Comparison of ENCODE assay signal across 8 cellular contexts in the genomic region with DNA sequence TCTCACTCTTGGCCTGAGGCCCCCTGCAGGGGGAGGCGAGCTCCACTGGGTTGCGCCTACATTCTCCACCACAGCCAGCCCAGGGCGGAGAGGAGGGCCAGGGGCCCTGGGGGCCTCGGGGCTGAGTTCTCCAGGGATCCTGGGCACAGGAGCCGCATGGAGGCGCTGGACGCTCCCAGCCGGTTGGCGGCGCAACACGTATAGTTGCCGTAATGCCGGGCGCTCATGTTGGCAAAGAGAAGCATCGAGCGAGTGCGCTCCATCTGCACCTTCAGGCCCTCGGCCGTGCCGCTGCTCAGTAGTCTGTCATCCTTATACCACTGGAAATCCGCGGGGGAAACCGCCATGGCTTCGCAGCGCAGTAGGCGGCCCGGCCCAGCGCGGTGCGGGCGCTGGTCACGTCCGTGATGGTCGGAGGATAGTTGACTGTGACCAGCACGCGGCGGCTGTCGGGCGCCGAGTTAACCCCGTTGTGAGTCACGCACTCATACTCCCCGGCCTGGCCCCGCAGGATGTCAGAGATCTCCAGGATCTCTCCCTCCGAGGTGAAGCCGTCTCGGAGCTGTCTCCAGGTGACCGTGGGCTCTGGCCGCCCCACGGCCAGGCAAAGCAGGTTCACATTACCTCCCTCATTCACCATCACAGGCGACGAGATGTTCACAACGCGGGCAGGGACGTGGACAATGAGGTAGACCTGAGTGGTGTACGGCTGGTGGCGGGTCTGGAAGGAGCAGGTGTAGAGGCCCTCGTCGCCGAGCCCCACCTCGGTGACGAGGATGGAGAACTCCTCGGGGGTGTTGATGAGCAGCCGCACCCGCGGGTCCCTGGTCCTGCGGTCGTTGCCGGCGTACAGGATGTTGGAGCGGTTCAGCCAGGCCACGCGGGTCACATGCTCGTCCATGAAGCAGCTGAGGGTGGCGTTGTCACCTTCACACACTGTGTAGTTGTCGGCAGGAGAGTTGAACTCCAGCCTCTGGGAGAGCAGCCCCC. TPM values are rescaled to one million over a fixed set of nuclear protein-coding genes. Genes with fewer than 3 reads are reported as not detected.
DNase-seq lines count a peak whose midpoint lies in the region; ATAC-seq and TF ChIP-seq lines count a peak whose summit lies in the region.
"Not testable (repeated sequence)": the region's sequence is repeated elsewhere in the genome, so short reads cannot be mapped to it uniquely, and the experiment has no call there.

No MANE protein-coding gene starts in this region.

- H3K18ac ChIP-seq in mesendoderm (ENCODE audit: low read length), result not testable (repeated sequence)

- H3K79me2 ChIP-seq in mesendoderm (ENCODE audit: control insufficient read depth, insufficient read depth, low read length), result not testable (repeated sequence)

- H3K4me3 Mint-ChIP-seq in activated CD8-positive, alpha-beta T cell treated with anti-CD3 and anti-CD28 coated beads for 36 hours, result peak overlapping the region; percentile 75

- CTCF ChIA-PET in activated CD8-positive, alpha-beta T cell treated with anti-CD3 and anti-CD28 coated beads for 36 hours (lab: Charles Lee), result not testable (repeated sequence)

- H3K23ac ChIP-seq in mesendoderm (ENCODE audit: low read length), result not testable (repeated sequence)

- H3K56ac ChIP-seq in mesendoderm (ENCODE audit: low read length), result not testable (repeated sequence)

- not testable (repeated sequence) for H3K9me3 ChIP-seq in transverse colon

- H3K4ac ChIP-seq in mesendoderm (ENCODE audit: low read depth, low read length), result not testable (repeated sequence)

- not testable (repeated sequence) for H3K4me1 Mint-ChIP-seq in activated CD8-positive, alpha-beta T cell treated with anti-CD3 and anti-CD28 coated beads for 36 hours (ENCODE audit: low read depth)

- DNase-seq in G401 (ENCODE audit: low spot score) (peak; percentile 15), NCI-H526 treated with DMSO at 0.1 percent for 48 hours (lab: John Stamatoyannopoulos, UW) (peak; percentile 5), astrocyte of the hippocampus (ENCODE audit: low read depth, low spot score) (peak; percentile 64), foreskin fibroblast (peak; percentile 6 to 54), mesendoderm (peak; percentile 45), transverse colon (peak; percentile 16)
- DNase-seq in activated CD8-positive, alpha-beta T cell treated with anti-CD3 and anti-CD28 coated beads for 36 hours, result peak; percentile 63
- peak; percentile 9 to 20 (median 15) for DNase-seq in stimulated activated CD4-positive, alpha-beta T cell treated with anti-CD3 and anti-CD28 coated beads, Interleukin-12 subunit alpha, Interleukin-12 subunit beta, amount 100 ng/mL, for 48 hours (ENCODE audit: low read depth in 2 of 3, low spot score in 1 of 3)

- not testable (repeated sequence) for H3K79me1 ChIP-seq in mesendoderm (ENCODE audit: low read length)

- H3K4me1 ChIP-seq in mesendoderm (ENCODE audit: control insufficient read depth, low read depth, low read length); transverse colon: not testable (repeated sequence)

- no CpG with 5 or more reads among the region's 76 CpGs for WGBS in mesendoderm (ENCODE audit: extremely low coverage, insufficient coverage, low lambda C conversion rate)
- 33% methylated on average over 66 of the region's 76 CpGs; no CpG with 5 or more reads in 1 of the 2 donors for WGBS in transverse colon (ENCODE audit: low coverage in 1 of 2), 2 donors

- not testable (repeated sequence) for TF ChIP-seq POLR2A in transverse colon (IDR thresholded peaks at IDR 0.05)

- intact Hi-C loops in activated CD8-positive, alpha-beta T cell treated with anti-CD3 and anti-CD28 coated beads for 36 hours (cut with micrococcal nuclease), result loop anchor here (10.0 kb wide), 1 partner anchor 115 kb away; no protein-coding TSS in a partner anchor
- intact Hi-C loops in transverse colon (cut with DNase I; ENCODE audit: low total_unique reads), result not testable (repeated sequence)

- H3K4me3 ChIP-seq in foreskin fibroblast (ENCODE audit: low read depth in 1 of 2, low read length in 2 of 2) (peak overlapping the region in 1 of 2 donors; percentile 19), transverse colon (peak overlapping the region; percentile 10 to 41 (median 28))
- not testable (repeated sequence) for H3K4me3 ChIP-seq in mesendoderm (ENCODE audit: low read length)

- not testable (repeated sequence) for H4K5ac ChIP-seq in mesendoderm (ENCODE audit: low read length)

- H2BK120ac ChIP-seq in mesendoderm (ENCODE audit: low read depth, low read length), result not testable (repeated sequence)

- H3K27me3 Mint-ChIP-seq in activated CD8-positive, alpha-beta T cell treated with anti-CD3 and anti-CD28 coated beads for 36 hours, result peaks cover 16% of the 10 kb centered on the region

- ATAC-seq in activated CD8-positive, alpha-beta T cell treated with anti-CD3 and anti-CD28 coated beads for 36 hours, result peak; percentile 70

- H4K8ac ChIP-seq in mesendoderm (ENCODE audit: low read depth, low read length), result not testable (repeated sequence)

- H3K9ac ChIP-seq in mesendoderm (ENCODE audit: low read length), result not testable (repeated sequence)

- H3K27ac ChIP-seq in mesendoderm (ENCODE audit: low read depth, low read length); transverse colon: not testable (repeated sequence)

- not testable (repeated sequence) for H3K36me3 ChIP-seq in mesendoderm (ENCODE audit: control insufficient read depth, insufficient read depth, low read length); transverse colon

- not testable (repeated sequence) for H3K9me3 Mint-ChIP-seq in activated CD8-positive, alpha-beta T cell treated with anti-CD3 and anti-CD28 coated beads for 36 hours

- not testable (repeated sequence) for H3K4me2 ChIP-seq in mesendoderm (ENCODE audit: low read length)

- not testable (repeated sequence) for H3K27me3 ChIP-seq in mesendoderm (ENCODE audit: insufficient read depth, low read length, poor library complexity)
- peaks cover 25% of the 10 kb centered on the region for H3K27me3 ChIP-seq in transverse colon

- in situ Hi-C loops in G401 (cut with HindIII; ENCODE audit: low sequenced_read_pairs), result not testable (repeated sequence)
- in situ Hi-C loops in transverse colon (cut with MboI; ENCODE audit: low pct_ligation_motif_present in 1 of 4, low pct_unique_long_range_greater_than_20kb in 1 of 4, low sequenced_read_pairs in 3 of 4), result loop anchor here in 2 of 4 donors (25.0 kb wide), 2 partner anchors 218 to 257 kb away; a partner anchor contains a TSS

- H2AK5ac ChIP-seq in mesendoderm (ENCODE audit: low read length), result not testable (repeated sequence)

- H2BK5ac ChIP-seq in mesendoderm (ENCODE audit: low read length), result not testable (repeated sequence)

- peaks cover 10% of the 10 kb centered on the region for H3K36me3 Mint-ChIP-seq in activated CD8-positive, alpha-beta T cell treated with anti-CD3 and anti-CD28 coated beads for 36 hours (ENCODE audit: low read depth)

- POLR2A ChIA-PET in activated CD8-positive, alpha-beta T cell treated with anti-CD3 and anti-CD28 coated beads for 36 hours (lab: Charles Lee), result not testable (repeated sequence)

- TF ChIP-seq CTCF in activated CD8-positive, alpha-beta T cell treated with anti-CD3 and anti-CD28 coated beads for 36 hours (IDR thresholded peaks at IDR 0.05), result peak; percentile 41
- not testable (repeated sequence) for TF ChIP-seq CTCF in foreskin fibroblast (IDR thresholded peaks at IDR 0.05; ENCODE audit: low read depth, low read length); transverse colon (IDR thresholded peaks at IDR 0.05)

- not testable (repeated sequence) for TF ChIP-seq EP300 in transverse colon (IDR thresholded peaks at IDR 0.05; ENCODE audit: low read depth)

- peak overlapping the region; percentile 81 for H3K27ac Mint-ChIP-seq in activated CD8-positive, alpha-beta T cell treated with anti-CD3 and anti-CD28 coated beads for 36 hours

- H2BK15ac ChIP-seq in mesendoderm (replicated peaks; ENCODE audit: low read depth), result not testable (repeated sequence)

RNA-seq across cellular contexts. Expression of a gene that starts 6.8 kb away (rescaled TPM):
- 9.4 and 18.4 TPM in 2 replicates for total RNA-seq in G401 (2014; rRNA removed; shearing (Covaris generic))
- 10 to 100 TPM; 13.6 to 13.7 TPM for total RNA-seq in activated CD8-positive, alpha-beta T cell treated with anti-CD3 and anti-CD28 coated beads for 36 hours
- 5.3 TPM for polyA plus RNA-seq in mesendoderm (2013, experiment 1 of 2)
- 5.5 TPM for polyA plus RNA-seq in mesendoderm (2013, experiment 2 of 2)
- total RNA-seq in transverse colon, result 10 to 100 TPM in 1 of 4 donors, 1 to 10 TPM in 3; 3.4 to 11.1 (median 6.6) TPM

Comparison
In these comparisons a context has a peak if more than half of its experiments do, and no peak if none do; other contexts are left out.
1. DNase-seq: peak in every context shown above with its lines; median percentile 64 in astrocyte of the hippocampus; 63 in activated CD8-positive, alpha-beta T cell treated with anti-CD3 and anti-CD28 coated beads for 36 hours; 45 in mesendoderm; 30 in foreskin fibroblast; 16 in transverse colon; 15 in G401; 15 in stimulated activated CD4-positive, alpha-beta T cell treated with anti-CD3 and anti-CD28 coated beads, Interleukin-12 subunit alpha, Interleukin-12 subunit beta, amount 100 ng/mL, for 48 hours; 5 in NCI-H526 treated with DMSO at 0.1 percent for 48 hours.